Comparison of ENCODE assay signal across 25 cellular contexts in the genomic region with DNA sequence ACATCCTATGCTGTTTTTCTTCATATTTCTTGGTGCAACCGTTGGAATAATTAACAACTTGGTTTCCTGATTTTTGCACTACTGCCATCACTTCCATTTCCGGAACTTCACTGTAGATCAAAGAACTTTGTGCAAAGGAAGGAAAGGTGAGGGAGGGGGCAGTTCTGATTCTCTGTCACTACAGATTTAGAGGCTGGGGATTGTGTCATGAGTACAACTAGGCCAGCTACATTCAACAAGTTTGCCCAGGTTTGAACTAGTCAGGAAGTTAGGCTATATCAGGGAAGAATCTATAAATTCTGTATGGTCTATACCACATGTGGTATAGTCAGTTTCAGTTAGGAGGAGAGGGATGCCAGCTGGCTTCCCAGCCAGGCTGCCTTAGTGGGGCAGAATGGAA.
DNase-seq lines count a peak whose midpoint lies in the region; TF ChIP-seq lines count a peak whose summit lies in the region.
"Had no signal": no experiment of that assay in that cellular context is flagged by ENCODE, and none has a peak within 500 bp of the region (broad histone marks: within the 10 kb centered on the region; RNA-seq: fewer than 3 reads in every experiment).

No MANE protein-coding gene starts in this region.

- H3K9me3 Mint-ChIP-seq in CD8-positive, alpha-beta memory T cell: no peaks in the 10 kb centered on the region
- H3K9me3 Mint-ChIP-seq in activated naive CD8-positive, alpha-beta T cell treated with anti-CD3 and anti-CD28 coated beads for 36 hours: no peaks in the 10 kb centered on the region
- H3K9me3 Mint-ChIP-seq: effector memory CD8-positive, alpha-beta T cell; stimulated activated naive CD8-positive, alpha-beta T cell treated with anti-CD3 and anti-CD28 coated beads, Interleukin-15, Interleukin-2, amounts not matched to agents 100 ng/mL and 50 ng/mL, for 24 hours had no signal

- H2AK5ac ChIP-seq in mesenchymal stem cell (ENCODE audit: low read length, severe bottlenecking): peak overlapping the region; percentile 47

- H3K36me3 Mint-ChIP-seq in CD8-positive, alpha-beta memory T cell: peaks cover 0 to 2% (median 0%) of the 10 kb centered on the region in 3 donors
- H3K36me3 Mint-ChIP-seq in activated naive CD8-positive, alpha-beta T cell treated with anti-CD3 and anti-CD28 coated beads for 36 hours: no peaks in the 10 kb centered on the region

- BruUV-seq in A673 (replicated peaks; lab: Mats Ljungman, UMichigan): no TSS peak

- peaks cover 32 to 39% (median 39%) of the 10 kb centered on the region in 3 donors for H3K4me1 Mint-ChIP-seq in CD8-positive, alpha-beta memory T cell
- peaks cover 25% of the 10 kb centered on the region for H3K4me1 Mint-ChIP-seq in activated naive CD8-positive, alpha-beta T cell treated with anti-CD3 and anti-CD28 coated beads for 36 hours

- intact Hi-C loops in A673 (cut with micrococcal nuclease; ENCODE audit: unreplicated experiment) (loop anchor here (5.0 kb wide), 1 partner anchor 82 kb away; a partner anchor contains a TSS), ascending aorta (cut with DNase I) (no loop called here)

- H3K27ac ChIP-seq in A673 (ENCODE audit: low read depth, low read length, poor library complexity, severe bottlenecking) (peak overlapping the region; percentile 87), mesenchymal stem cell (ENCODE audit: low read length, poor library complexity, severe bottlenecking) (no peak overlapping the region), ascending aorta (no peak overlapping the region)
- no peak overlapping the region for H3K27ac ChIP-seq in CD8-positive, alpha-beta memory T cell (ENCODE audit: low read depth, low read length)
- H3K27ac ChIP-seq: foreskin keratinocyte, SJSA1, tibial artery had no signal

- H3K27me3 ChIP-seq in A673 (replicated peaks; ENCODE audit: insufficient read depth, low read depth, low read length, poor library complexity) (no peaks in the 10 kb centered on the region), mesenchymal stem cell (ENCODE audit: control insufficient read depth in 1 of 2, insufficient read depth in 1 of 2, low read length in 2 of 2) (no peaks in the 10 kb centered on the region), ascending aorta (no peaks in the 10 kb centered on the region)
- H3K27me3 ChIP-seq in CD8-positive, alpha-beta memory T cell (ENCODE audit: insufficient read depth, low read length, poor library complexity, severe bottlenecking): no peaks in the 10 kb centered on the region
- H3K27me3 ChIP-seq: foreskin keratinocyte, hepatocyte, SJSA1, tibial artery had no signal

- H3K79me1 ChIP-seq in mesenchymal stem cell (replicated peaks; ENCODE audit: low read length, poor library complexity, severe bottlenecking): no peaks in the 10 kb centered on the region

- H2AFZ ChIP-seq in mesenchymal stem cell (ENCODE audit: low read depth, low read length): no peak overlapping the region
- H2AFZ ChIP-seq: hepatocyte had no signal

- H2BK5ac ChIP-seq in mesenchymal stem cell (ENCODE audit: low read depth, low read length, poor library complexity, severe bottlenecking): no peak overlapping the region

- TF ChIP-seq CTCF in A673 (conservative IDR thresholded peaks at IDR 0.05; ENCODE audit: low read depth, low read length) (no peak), ascending aorta (IDR thresholded peaks at IDR 0.05) (no peak)

- H3K14ac ChIP-seq in mesenchymal stem cell (ENCODE audit: low read length in 2 of 2): no peak overlapping the region

- H2BK12ac ChIP-seq in mesenchymal stem cell (ENCODE audit: low read length in 2 of 2): no peak overlapping the region

- H4K91ac ChIP-seq in mesenchymal stem cell (ENCODE audit: low read length): no peak overlapping the region

- H3K9me3 ChIP-seq in A673 (ENCODE audit: low read depth, low read length, poor library complexity, severe bottlenecking): no peaks in the 10 kb centered on the region
- H3K9me3 ChIP-seq in CD8-positive, alpha-beta memory T cell (ENCODE audit: low read length): no peaks in the 10 kb centered on the region
- no peaks in the 10 kb centered on the region for H3K9me3 ChIP-seq in mesenchymal stem cell (ENCODE audit: control insufficient read depth, low read length)
- no peaks in the 10 kb centered on the region for H3K9me3 ChIP-seq in ascending aorta
- H3K9me3 ChIP-seq: SJSA1, tibial artery had no signal

- H4K8ac ChIP-seq in mesenchymal stem cell (ENCODE audit: low read length): no peak overlapping the region

- H2BK120ac ChIP-seq in mesenchymal stem cell (ENCODE audit: low read depth, low read length): no peak overlapping the region

- H3K23ac ChIP-seq in mesenchymal stem cell (ENCODE audit: low read length in 2 of 2): no peak overlapping the region

- H3K4me3 ChIP-seq in A673 (ENCODE audit: low read depth, low read length, poor library complexity, severe bottlenecking) (no peak overlapping the region), mesenchymal stem cell (ENCODE audit: insufficient read depth in 1 of 2, low read depth in 1 of 2, low read length in 2 of 2) (no peak overlapping the region), ascending aorta (no peak overlapping the region)
- no peak overlapping the region for H3K4me3 ChIP-seq in CD8-positive, alpha-beta memory T cell (ENCODE audit: low read length)
- H3K4me3 ChIP-seq: coronary artery, hepatocyte, SJSA1, tibial artery had no signal

- H3K4me2 ChIP-seq in mesenchymal stem cell (ENCODE audit: low read length, poor library complexity, severe bottlenecking): no peak overlapping the region
- H3K4me2 ChIP-seq: hepatocyte had no signal

- H3K36me3 ChIP-seq in A673 (ENCODE audit: insufficient read depth, low read length, poor library complexity, severe bottlenecking) (peaks cover 84% of the 10 kb centered on the region), mesenchymal stem cell (ENCODE audit: control insufficient read depth in 1 of 2, insufficient read depth in 2 of 2, low read depth in 1 of 2, low read length in 2 of 2) (peaks cover 0 to 95% of the 10 kb centered on the region in 2 experiments), ascending aorta (peaks cover 8 to 12% of the 10 kb centered on the region in 2 donors)
- H3K36me3 ChIP-seq in CD8-positive, alpha-beta memory T cell (ENCODE audit: insufficient read depth, low read length): no peaks in the 10 kb centered on the region

- H3K27ac Mint-ChIP-seq in CD8-positive, alpha-beta memory T cell: peak overlapping the region in 2 of 8 donors; percentile 39 to 51
- peak overlapping the region; percentile 17 for H3K27ac Mint-ChIP-seq in activated naive CD8-positive, alpha-beta T cell treated with anti-CD3 and anti-CD28 coated beads for 36 hours
- H3K27ac Mint-ChIP-seq: stimulated activated naive CD8-positive, alpha-beta T cell treated with anti-CD3 and anti-CD28 coated beads, Interleukin-15, Interleukin-2, amounts not matched to agents 100 ng/mL and 50 ng/mL, for 24 hours had no signal

- WGBS in mesenchymal stem cell: 100% methylated on average over 1 of the region's 2 CpGs

- POLR2A ChIA-PET in A673 (lab: Charles Lee; ENCODE audit: low non-redundant PET): interaction anchor here (0.6 kb wide), 1 partner anchor 59 kb away, joined by 4 read pairs; no protein-coding TSS in a partner anchor
- POLR2A ChIA-PET in CD8-positive, alpha-beta memory T cell (lab: Charles Lee): no interaction called here

- CTCF ChIA-PET in A673 (lab: Charles Lee): no interaction called here
- CTCF ChIA-PET in CD8-positive, alpha-beta memory T cell (lab: Charles Lee): interaction anchor here (2.1 to 3.7 kb wide), 2 partner anchors 7 to 27 kb away, joined by 4 to 17 read pairs; no protein-coding TSS in a partner anchor

- peaks cover 85% of the 10 kb centered on the region for H3K4me1 ChIP-seq in A673 (ENCODE audit: insufficient read depth, low read length, poor library complexity, severe bottlenecking)
- peaks cover 32% of the 10 kb centered on the region for H3K4me1 ChIP-seq in CD8-positive, alpha-beta memory T cell (ENCODE audit: insufficient read depth, low read length)
- H3K4me1 ChIP-seq in mesenchymal stem cell (ENCODE audit: control insufficient read depth, insufficient read depth, low read depth, low read length): peaks cover 2% of the 10 kb centered on the region
- H3K4me1 ChIP-seq in ascending aorta: peaks cover 0 to 8% of the 10 kb centered on the region in 2 donors
- H3K4me1 ChIP-seq: foreskin keratinocyte had no signal

- peaks cover 0 to 2% of the 10 kb centered on the region in 2 donors for H3K27me3 Mint-ChIP-seq in CD8-positive, alpha-beta memory T cell
- H3K27me3 Mint-ChIP-seq in activated naive CD8-positive, alpha-beta T cell treated with anti-CD3 and anti-CD28 coated beads for 36 hours: no peaks in the 10 kb centered on the region
- H3K27me3 Mint-ChIP-seq: effector memory CD8-positive, alpha-beta T cell; stimulated activated naive CD8-positive, alpha-beta T cell treated with anti-CD3 and anti-CD28 coated beads, Interleukin-15, Interleukin-2, amounts not matched to agents 100 ng/mL and 50 ng/mL, for 24 hours had no signal

- H3K9ac ChIP-seq in mesenchymal stem cell (ENCODE audit: low read length): no peak overlapping the region

- no peak overlapping the region for H2BK15ac ChIP-seq in mesenchymal stem cell (ENCODE audit: low read depth, poor library complexity, severe bottlenecking)

- H3K4me3 Mint-ChIP-seq in CD8-positive, alpha-beta memory T cell: peak overlapping the region in 4 of 7 donors; percentile 22 to 73 (median 56)
- no peak overlapping the region for H3K4me3 Mint-ChIP-seq in activated naive CD8-positive, alpha-beta T cell treated with anti-CD3 and anti-CD28 coated beads for 36 hours
- H3K4me3 Mint-ChIP-seq: stimulated activated naive CD8-positive, alpha-beta T cell treated with anti-CD3 and anti-CD28 coated beads, Interleukin-15, Interleukin-2, amounts not matched to agents 100 ng/mL and 50 ng/mL, for 24 hours had no signal

- no peak overlapping the region for H3K4ac ChIP-seq in mesenchymal stem cell (ENCODE audit: low read depth in 1 of 2, low read length in 2 of 2)

- DNase-seq in A673 (ENCODE audit: low spot score) (no peak), mesenchymal stem cell (no peak), DMS79 treated with DMSO at 0.1 percent for 48 hours (lab: John Stamatoyannopoulos, UW) (no peak), COLO829 (ENCODE audit: low spot score) (no peak), HPDE6-E6E7 (ENCODE audit: extremely low spot score) (no peak), ascending aorta (ENCODE audit: low spot score in 2 of 2) (no peak)
- no peak for DNase-seq in CD8-positive, alpha-beta memory T cell
- no peak for DNase-seq in activated naive CD8-positive, alpha-beta T cell treated with anti-CD3 and anti-CD28 coated beads for 36 hours
- DNase-seq: ACHN; activated CD4-positive, CD25-positive, alpha-beta regulatory T cell treated with anti-CD3 and anti-CD28 coated beads, Interleukin-2, amount 50 U/mL, for 72 hours; activated gamma-delta T cell; effector memory CD8-positive, alpha-beta T cell; foreskin keratinocyte; KBM-7; mesendoderm; NCI-H1436; NCI-H2107; NCI-H446 treated with DMSO at 0.1 percent for 48 hours; occipital lobe; RPMI8226; tibial artery had no signal

- H3K18ac ChIP-seq in mesenchymal stem cell (ENCODE audit: low read depth in 1 of 2, low read length in 2 of 2): no peak overlapping the region
